Comparison of ENCODE assay signal across 14 cellular contexts in the genomic region with DNA sequence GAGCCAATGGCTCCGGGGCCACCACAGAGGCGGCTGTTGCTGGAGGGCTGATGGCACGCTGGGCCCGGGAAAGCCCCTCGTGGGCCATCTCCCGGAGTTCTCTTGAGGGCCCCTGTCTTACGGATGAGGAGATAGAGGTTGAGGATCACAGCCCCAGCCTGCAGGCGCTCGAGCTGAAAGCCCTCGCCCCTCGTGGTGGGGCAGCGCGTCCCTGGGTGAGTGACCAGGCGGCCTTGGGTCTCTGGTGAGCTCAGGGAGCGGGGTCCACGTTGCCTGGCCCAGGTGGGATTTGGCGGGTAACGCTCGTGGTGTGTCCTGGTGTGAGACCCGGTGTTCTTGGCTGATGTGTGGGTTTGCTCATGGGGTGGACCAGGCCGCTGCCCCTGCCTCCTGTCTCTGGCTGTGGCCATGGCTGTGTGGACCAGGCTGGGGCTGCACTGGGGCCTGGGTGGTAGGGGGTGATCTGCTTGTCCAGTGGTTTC. TPM values are rescaled to one million over a fixed set of nuclear protein-coding genes. Genes with fewer than 3 reads are reported as not detected.
DNase-seq lines count a peak whose midpoint lies in the region; ATAC-seq, FAIRE-seq and TF ChIP-seq lines count a peak whose summit lies in the region.
"Had no signal": no experiment of that assay in that cellular context is flagged by ENCODE, and none has a peak within 500 bp of the region (broad histone marks: within the 10 kb centered on the region; RNA-seq: fewer than 3 reads in every experiment).

No MANE protein-coding gene starts in this region.

- CTCF ChIA-PET in Caco-2 (lab: Charles Lee), result interaction anchor here (1.0 to 1.1 kb wide), 2 partner anchors 10 to 15 kb away, joined by 3 to 4 read pairs; no protein-coding TSS in a partner anchor
- CTCF ChIA-PET in HepG2 (lab: Yijun Ruan, JAX; ENCODE audit: low intra/inter-chr PET ratio, low total read pairs), result no interaction called here

- DNase-seq in Caco-2 (no peak), WERI-Rb-1 (no peak), HepG2 (ENCODE audit: low spot score) (no peak), small intestine (no peak), SK-N-DZ (ENCODE audit: low spot score) (no peak), head of caudate nucleus (no peak)
- DNase-seq: activated CD8-positive, alpha-beta T cell treated with anti-CD3 and anti-CD28 coated beads for 36 hours; activated effector memory CD4-positive, alpha-beta T cell treated with Interleukin-2 at 50 U/mL for 16 hours; left lung; T-helper 9 cell had no signal

- H4K20me1 ChIP-seq in HepG2 (ENCODE audit: insufficient read depth, low read length), result peaks cover 32% of the 10 kb centered on the region; the same call in 1 of the 2 replicates

- BruUV-seq in Caco-2 (replicated peaks; lab: Mats Ljungman, UMichigan), result no TSS peak
- no TSS peak for BruUV-seq in HepG2 (replicated peaks; lab: Mats Ljungman, UMichigan)

- H3K36me3 ChIP-seq in Caco-2 (ENCODE audit: control insufficient read depth, insufficient read depth, low read length) (no peaks in the 10 kb centered on the region), WERI-Rb-1 (no peaks in the 10 kb centered on the region), HepG2 (replicated peaks in 1 of 2; ENCODE audit: control insufficient read depth in 1 of 2, insufficient read depth in 2 of 2, low read length in 2 of 2) (no peaks in the 10 kb centered on the region), small intestine (ENCODE audit: control insufficient read depth in 2 of 2, insufficient read depth in 2 of 2, low read length in 2 of 2) (no peaks in the 10 kb centered on the region)
- H3K36me3 ChIP-seq: left lung had no signal

- no peak overlapping the region for H2AFZ ChIP-seq in HepG2 (ENCODE audit: low read length)
- H2AFZ ChIP-seq: PC-9 had no signal

- H3K27me3 ChIP-seq in Caco-2 (replicated peaks; ENCODE audit: control insufficient read depth, insufficient read depth, low read length) (no peaks in the 10 kb centered on the region), WERI-Rb-1 (ENCODE audit: insufficient read depth, low read depth, severe bottlenecking) (no peaks in the 10 kb centered on the region), HepG2 (ENCODE audit: control insufficient read depth in 1 of 2, insufficient read depth in 2 of 2, low read length in 2 of 2) (no peaks in the 10 kb centered on the region), small intestine (ENCODE audit: control insufficient read depth in 2 of 2, insufficient read depth in 2 of 2, low read length in 2 of 2) (no peaks in the 10 kb centered on the region)
- H3K27me3 ChIP-seq: left lung had no signal

- H3K4me2 ChIP-seq in HepG2 (ENCODE audit: low read depth, low read length), result peak overlapping the region; percentile 65
- H3K4me2 ChIP-seq: PC-9 had no signal

- no peak for TF ChIP-seq CTCF in Caco-2 (IDR thresholded peaks at IDR 0.05; ENCODE audit: insufficient read depth in 1 of 2, low read depth in 1 of 2, low read length in 1 of 2, severe bottlenecking in 1 of 2, unreplicated experiment in 1 of 2)
- no peak for TF ChIP-seq CTCF in WERI-Rb-1 (IDR thresholded peaks at IDR 0.05; ENCODE audit: low read depth, low read length)
- TF ChIP-seq CTCF in HepG2 (CRISPR knock-in tag; IDR thresholded peaks at IDR 0.05), result no peak

- in situ Hi-C loops in HepG2 (cut with HindIII; ENCODE audit: extremely low pct_ligation_motif_present, low pct_unique_long_range_greater_than_20kb), result no loop called here

- peak overlapping the region; percentile 43; the same call in 1 of the 2 replicates for H3K9ac ChIP-seq in HepG2 (ENCODE audit: insufficient read depth, low read depth, low read length)

- peaks cover 15% of the 10 kb centered on the region for H3K4me1 ChIP-seq in Caco-2
- peaks cover 67% of the 10 kb centered on the region for H3K4me1 ChIP-seq in HepG2 (ENCODE audit: insufficient read depth, low read length)
- peaks cover 12 to 21% of the 10 kb centered on the region in 2 donors for H3K4me1 ChIP-seq in small intestine (ENCODE audit: control insufficient read depth in 2 of 2, insufficient read depth in 1 of 2, low read depth in 1 of 2, low read length in 1 of 2)

- no peaks in the 10 kb centered on the region for H3K9me3 Mint-ChIP-seq in Caco-2 (ENCODE audit: unreplicated experiment)
- H3K9me3 Mint-ChIP-seq: activated CD8-positive, alpha-beta T cell treated with anti-CD3 and anti-CD28 coated beads for 36 hours had no signal

- intact Hi-C loops in Caco-2 (cut with micrococcal nuclease; ENCODE audit: unreplicated experiment) (no loop called here), HepG2 (cut with micrococcal nuclease; ENCODE audit: unreplicated experiment) (loop anchor here (1.0 to 5.0 kb wide), 2 partner anchors 27 to 38 kb away; a partner anchor contains a TSS), head of caudate nucleus (cut with DNase I) (no loop called here)

- no peak for TF ChIP-seq POLR2A in HepG2 (IDR thresholded peaks at IDR 0.05; ENCODE audit: insufficient read depth in 1 of 2, low read depth in 2 of 2, low read length in 2 of 2)

- H3K9me3 ChIP-seq in Caco-2 (no peaks in the 10 kb centered on the region), WERI-Rb-1 (ENCODE audit: severe bottlenecking) (no peaks in the 10 kb centered on the region), HepG2 (ENCODE audit: low read length) (no peaks in the 10 kb centered on the region), small intestine (ENCODE audit: control insufficient read depth, low read depth) (no peaks in the 10 kb centered on the region)
- H3K9me3 ChIP-seq: left lung had no signal

- FAIRE-seq in HepG2 (lab: Jason Lieb, UNC) (no peak), small intestine (lab: Jason Lieb, UNC) (no peak)
- FAIRE-seq: endothelial cell of umbilical vein had no signal

- H3K27ac Mint-ChIP-seq in Caco-2 (ENCODE audit: unreplicated experiment), result peak overlapping the region; percentile 76
- H3K27ac Mint-ChIP-seq: activated CD8-positive, alpha-beta T cell treated with anti-CD3 and anti-CD28 coated beads for 36 hours had no signal

- TF ChIP-seq EP300 in HepG2 (IDR thresholded peaks at IDR 0.05; ENCODE audit: low read depth in 2 of 2, low read length in 2 of 2), result no peak
- TF ChIP-seq EP300 in HepG2 (CRISPR knock-in tag; IDR thresholded peaks at IDR 0.05; ENCODE audit: borderline replicate concordance), result no peak

- H3K4me3 Mint-ChIP-seq in Caco-2 (ENCODE audit: unreplicated experiment), result no peak overlapping the region
- H3K4me3 Mint-ChIP-seq: activated CD8-positive, alpha-beta T cell treated with anti-CD3 and anti-CD28 coated beads for 36 hours had no signal

- POLR2A ChIA-PET in Caco-2 (lab: Charles Lee) (interaction anchor here (0.5 kb wide), 1 partner anchor 45 kb away, joined by 4 read pairs; no protein-coding TSS in a partner anchor), HepG2 (lab: Yijun Ruan, JAX) (interaction anchor here (1.3 to 2.5 kb wide), 2 partner anchors 29 to 36 kb away, joined by 4 to 23 read pairs; no protein-coding TSS in a partner anchor)

- peaks cover 13% of the 10 kb centered on the region for H3K4me1 Mint-ChIP-seq in Caco-2 (ENCODE audit: low read depth, unreplicated experiment)

- ATAC-seq in HepG2 (peak; percentile 30; the same call in 2 of the 3 replicates), GM18858 (IDR thresholded peaks at IDR 0.05; ENCODE audit: unreplicated experiment) (no peak), GM18868 (IDR thresholded peaks at IDR 0.05; ENCODE audit: unreplicated experiment) (no peak)

- no peak overlapping the region for H3K4me3 ChIP-seq in Caco-2 (ENCODE audit: low read depth, low read length)
- no peak overlapping the region for H3K4me3 ChIP-seq in WERI-Rb-1 (ENCODE audit: low read depth, low read length)
- peak overlapping the region in 1 of 3 experiments; percentile 45; a peak in 1 of 6 replicates for H3K4me3 ChIP-seq in HepG2 (replicated peaks in 1 of 3; ENCODE audit: insufficient read depth in 1 of 3, low read depth in 2 of 3, low read length in 3 of 3)
- H3K4me3 ChIP-seq in small intestine (ENCODE audit: low read depth in 1 of 2, low read length in 2 of 2), result no peak overlapping the region
- H3K4me3 ChIP-seq: left lung, PC-9 had no signal

- peaks cover 68% of the 10 kb centered on the region for H3K79me2 ChIP-seq in HepG2 (ENCODE audit: insufficient read depth, low read length)

- H3K36me3 Mint-ChIP-seq in Caco-2 (ENCODE audit: insufficient read depth, unreplicated experiment), result peaks cover 13% of the 10 kb centered on the region

- H3K27ac ChIP-seq in WERI-Rb-1 (peak overlapping the region; percentile 38), HepG2 (ENCODE audit: extremely low read length, insufficient read depth, low read length) (peak overlapping the region; percentile 74), small intestine (ENCODE audit: low read depth in 1 of 2, low read length in 1 of 2) (peak overlapping the region; percentile 71 to 95)

- H3K27me3 Mint-ChIP-seq in Caco-2 (ENCODE audit: insufficient read depth, unreplicated experiment), result no peaks in the 10 kb centered on the region
- H3K27me3 Mint-ChIP-seq: activated CD8-positive, alpha-beta T cell treated with anti-CD3 and anti-CD28 coated beads for 36 hours had no signal

- 26% methylated on average over 3 of the region's 21 CpGs for WGBS in HepG2 (ENCODE audit: low lambda C conversion rate)
- 76 to 81% (median 78%) methylated on average over 20 to 21 of the region's 21 CpGs for WGBS in small intestine, 3 donors

- TF ChIP-seq RAD21 in HepG2 (CRISPR knock-in tag; IDR thresholded peaks at IDR 0.05), result no peak

RNA-seq across cellular contexts. Expression of a gene that starts 38.9 kb away (rescaled TPM):
- 63.8 and 69.1 TPM in 2 replicates for total RNA-seq in Caco-2 (2022)
- total RNA-seq in HepG2 (2016; rRNA removed; fragmentation: Illumina TruSeq; extraction: Trizol), result 19.2 and 29.2 TPM in 2 replicates
- 24.1 and 24.5 TPM in 2 replicates for total RNA-seq in HepG2 (2016; cell fraction: cytosol; rRNA removed; fragmentation: Illumina TruSeq; extraction: Trizol; ENCODE audit: low read depth)
- total RNA-seq in HepG2 (2016; cell fraction: insoluble cytoplasmic fraction; rRNA removed; fragmentation: Illumina TruSeq; extraction: Trizol), result 16.2 and 29.2 TPM in 2 replicates
- total RNA-seq in HepG2 (2016; cell fraction: membrane; rRNA removed; fragmentation: Illumina TruSeq; extraction: Trizol), result 50.6 and 51.0 TPM in 2 replicates
- total RNA-seq in HepG2 (2016; cell fraction: nucleus; rRNA removed; fragmentation: Illumina TruSeq; extraction: Trizol), result 14.5 and 14.9 TPM in 2 replicates
- 18.9 and 23.8 TPM in 2 replicates for polyA plus RNA-seq in HepG2 (2011; rRNA removed)
- polyA plus RNA-seq in HepG2 (2011; cell fraction: cytosol; rRNA removed), result 20.3 and 28.6 TPM in 2 replicates
- polyA plus RNA-seq in HepG2 (2011; cell fraction: nucleus; rRNA removed), result 25.5 and 28.6 TPM in 2 replicates
- polyA plus RNA-seq in HepG2 (2012), result 42.6 and 48.4 TPM in 2 replicates
- polyA plus RNA-seq in HepG2 (2016; cell fraction: cytosol; fragmentation: Illumina TruSeq; extraction: Trizol; ENCODE audit: low read depth), result 68.3 and 74.3 TPM in 2 replicates
- polyA plus RNA-seq in HepG2 (2016; cell fraction: insoluble cytoplasmic fraction; fragmentation: Illumina TruSeq; extraction: Trizol; ENCODE audit: low read depth), result 28.2 and 39.1 TPM in 2 replicates
- 81.0 and 95.6 TPM in 2 replicates for polyA plus RNA-seq in HepG2 (2016; cell fraction: membrane; fragmentation: Illumina TruSeq; extraction: Trizol; ENCODE audit: low read depth)
- 27.8 and 30.7 TPM in 2 replicates for polyA plus RNA-seq in HepG2 (2016; cell fraction: nucleus; fragmentation: Illumina TruSeq; extraction: Trizol; ENCODE audit: insufficient read depth, low read depth)
- polyA minus RNA-seq in HepG2 (2011; rRNA and poly(A)+ RNA removed; ENCODE audit: low replicate concordance), result 26.4 and 69.1 TPM in 2 replicates
- polyA minus RNA-seq in HepG2 (2011; cell fraction: cytosol; rRNA and poly(A)+ RNA removed), result 27.2 and 30.5 TPM in 2 replicates
- polyA minus RNA-seq in HepG2 (2011; cell fraction: nucleus; rRNA and poly(A)+ RNA removed), result 13.6 and 15.8 TPM in 2 replicates
- 10 to 100 TPM; 30.8 to 48.3 (median 34.7) TPM for polyA plus RNA-seq in small intestine
- 4.3 and 5.7 TPM in 2 replicates for polyA plus RNA-seq in SK-N-DZ (2014; cell fraction: cytosol; rRNA removed)
- 3.2 and 3.3 TPM in 2 replicates for polyA plus RNA-seq in SK-N-DZ (2014; cell fraction: nucleus; rRNA removed)
